31 cellular contexts compared by ENCODE assay signal in the genomic region with DNA sequence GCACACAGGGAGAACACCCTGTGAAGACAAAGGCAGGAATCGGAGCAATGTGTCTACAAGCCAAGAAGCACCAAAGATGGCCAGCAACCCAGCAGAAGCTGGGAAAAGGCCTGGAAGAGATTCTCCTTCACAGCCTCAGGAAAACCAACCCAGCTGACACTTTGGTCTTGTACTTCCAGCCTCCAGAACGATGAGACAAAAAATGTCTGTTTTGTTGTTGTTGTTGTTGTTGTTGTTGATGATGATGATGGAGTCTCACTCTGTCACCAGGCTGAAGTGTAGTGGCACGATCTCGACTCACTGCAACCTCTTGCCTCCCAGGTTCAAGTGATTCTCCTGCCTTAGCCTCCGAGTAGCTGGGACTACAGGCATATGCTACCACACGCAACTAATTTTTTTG.
"Had no signal": no experiment of that assay in that cellular context is flagged by ENCODE, and none has a peak within 500 bp of the region (broad histone marks: within the 10 kb centered on the region; RNA-seq: fewer than 3 reads in every experiment).

No MANE protein-coding gene starts in this region.

- H3K27me3 ChIP-seq: neural progenitor cell, ovary, right lobe of liver, sigmoid colon, suprapubic skin, testis, tibial artery, transverse colon, upper lobe of right lung, uterus had no signal

- H3K4me1 ChIP-seq: neural progenitor cell had no signal

- ATAC-seq: naive thymus-derived CD8-positive, alpha-beta T cell; natural killer cell treated with Interleukin-12 subunit alpha and Interleukin-12 subunit beta and Interleukin-15 and Interleukin-18, amount 100 ng/mL, for 72 hours; psoas muscle; right cardiac atrium; right lobe of liver; stimulated activated naive CD8-positive, alpha-beta T cell treated with anti-CD3 and anti-CD28 coated beads, Interleukin-15, amount 100 ng/mL, for 72 hours; stimulated activated naive CD8-positive, alpha-beta T cell treated with anti-CD3 and anti-CD28 coated beads, Interleukin-15, Interleukin-2, amounts not matched to agents 100 U/mL and 50 U/mL, for 24 hours; upper lobe of right lung had no signal

- H3K27ac Mint-ChIP-seq: naive thymus-derived CD8-positive, alpha-beta T cell; natural killer cell treated with Interleukin-12 subunit alpha and Interleukin-12 subunit beta and Interleukin-15 and Interleukin-18, amount 100 ng/mL, for 72 hours; nephron progenitor cell; neural progenitor cell; progenitor cell of endocrine pancreas; stimulated activated memory B cell treated with anti-CD40 and anti-IgM and Interleukin-4, amounts not matched to agents 10 μg/mL and 1 μg/mL and 100 μg/mL, for 72 hours; stimulated activated naive CD8-positive, alpha-beta T cell treated with anti-CD3 and anti-CD28 coated beads, Interleukin-15, amount 100 ng/mL, for 72 hours; type B pancreatic cell had no signal

- H3K79me2 ChIP-seq: parathyroid adenoma had no signal

- DNase-seq: naive thymus-derived CD8-positive, alpha-beta T cell; nephron progenitor cell; occipital lobe; ovary; posterior cingulate gyrus; psoas muscle; right cardiac atrium; right lobe of liver; sigmoid colon; small intestine; stimulated activated CD4-positive, alpha-beta T cell treated with anti-CD3 and anti-CD28 coated beads, Interleukin-15, amount 100 ng/mL, for 24 hours; stimulated activated CD4-positive, alpha-beta T cell treated with anti-CD3 and anti-CD28 coated beads, Interleukin-2, amount 100 ng/mL, for 24 hours; stimulated activated CD4-positive, alpha-beta T cell treated with anti-CD3 and anti-CD28 coated beads, Interleukin-2, amount 100 ng/mL, for 48 hours; stimulated activated CD4-positive, alpha-beta T cell treated with anti-CD3 and anti-CD28 coated beads, Interleukin-4, amount 100 ng/mL, for 4 hours; stimulated activated CD8-positive, alpha-beta memory T cell treated with anti-CD3 and anti-CD28 coated beads, Interleukin-4, amount 100 ng/mL, for 48 hours; stimulated activated naive CD4-positive, alpha-beta T cell; stimulated activated naive CD8-positive, alpha-beta T cell treated with anti-CD3 and anti-CD28 coated beads, Interleukin-15, amount 100 ng/mL, for 72 hours; stimulated activated naive CD8-positive, alpha-beta T cell treated with anti-CD3 and anti-CD28 coated beads, Interleukin-15, Interleukin-2, amounts not matched to agents 100 U/mL and 50 U/mL, for 24 hours; substantia nigra; testis; tibial artery; transverse colon; upper lobe of right lung; uterus had no signal

- H3K4me3 ChIP-seq: neural progenitor cell, ovary, psoas muscle, right lobe of liver, sigmoid colon, suprapubic skin, testis, tibial artery, transverse colon, upper lobe of right lung, uterus had no signal

- H3K36me3 ChIP-seq: neural progenitor cell, ovary, right lobe of liver, sigmoid colon, suprapubic skin, tibial artery, transverse colon, upper lobe of right lung, uterus had no signal

- H3K4me1 Mint-ChIP-seq: naive thymus-derived CD8-positive, alpha-beta T cell; stimulated activated memory B cell treated with anti-CD40 and anti-IgM and Interleukin-4, amounts not matched to agents 10 μg/mL and 1 μg/mL and 100 μg/mL, for 72 hours had no signal

- H3K9ac ChIP-seq: neural progenitor cell, parathyroid adenoma had no signal

- FAIRE-seq: small intestine had no signal

- H2AFZ ChIP-seq: neural progenitor cell, parathyroid adenoma had no signal

- H3K4me3 Mint-ChIP-seq: naive thymus-derived CD8-positive, alpha-beta T cell; natural killer cell treated with Interleukin-12 subunit alpha and Interleukin-12 subunit beta and Interleukin-15 and Interleukin-18, amount 100 ng/mL, for 72 hours; nephron progenitor cell; neural progenitor cell; stimulated activated memory B cell treated with anti-CD40 and anti-IgM and Interleukin-4, amounts not matched to agents 10 μg/mL and 1 μg/mL and 100 μg/mL, for 72 hours; stimulated activated naive CD8-positive, alpha-beta T cell treated with anti-CD3 and anti-CD28 coated beads, Interleukin-15, amount 100 ng/mL, for 72 hours; type B pancreatic cell had no signal

- H3K36me3 Mint-ChIP-seq: natural killer cell treated with Interleukin-12 subunit alpha and Interleukin-12 subunit beta and Interleukin-15 and Interleukin-18, amount 100 ng/mL, for 72 hours; stimulated activated memory B cell treated with anti-CD40 and anti-IgM and Interleukin-4, amounts not matched to agents 10 μg/mL and 1 μg/mL and 100 μg/mL, for 72 hours had no signal

- H3K9me3 ChIP-seq: ovary, psoas muscle, right lobe of liver, sigmoid colon, suprapubic skin, testis, tibial artery, transverse colon, upper lobe of right lung, uterus had no signal

- H3K9me3 Mint-ChIP-seq: natural killer cell treated with Interleukin-12 subunit alpha and Interleukin-12 subunit beta and Interleukin-15 and Interleukin-18, amount 100 ng/mL, for 72 hours had no signal

- H3K27me3 Mint-ChIP-seq: naive thymus-derived CD8-positive, alpha-beta T cell; progenitor cell of endocrine pancreas; type B pancreatic cell had no signal

- H3K4me2 ChIP-seq: neural progenitor cell had no signal

- H3K27ac ChIP-seq: neural progenitor cell, ovary, psoas muscle, right lobe of liver, sigmoid colon, suprapubic skin, testis, tibial artery, transverse colon, upper lobe of right lung, uterus had no signal
